8 cellular contexts compared by ENCODE assay signal in genomic region chr17:78735832-78736525, GRCh38. TPM values are rescaled to one million over a fixed set of nuclear protein-coding genes. Genes with fewer than 3 reads are reported as not detected.
DNase-seq lines count a peak whose midpoint lies in the region; ATAC-seq and TF ChIP-seq lines count a peak whose summit lies in the region.

No MANE protein-coding gene starts in this region.

- TF ChIP-seq CTCF in Calu3 (IDR thresholded peaks at IDR 0.05; ENCODE audit: unreplicated experiment) (no peak), liver (IDR thresholded peaks at IDR 0.05; ENCODE audit: low read depth, low read length, missing input control) (no peak), type B pancreatic cell (conservative IDR thresholded peaks at IDR 0.05) (no peak), A673 (conservative IDR thresholded peaks at IDR 0.05; ENCODE audit: low read depth, low read length) (no peak)

- H3K36me3 Mint-ChIP-seq in Calu3 (ENCODE audit: insufficient read depth, unreplicated experiment): peaks cover 32% of the 10 kb centered on the region
- peaks cover 64% of the 10 kb centered on the region for H3K36me3 Mint-ChIP-seq in activated T-helper 17 cell treated with anti-CD3 and anti-CD28 coated beads, Interleukin-2, amount 50 U/mL, for 72 hours (ENCODE audit: low read depth)
- H3K36me3 Mint-ChIP-seq in type B pancreatic cell: peaks cover 7% of the 10 kb centered on the region

- H3K27me3 Mint-ChIP-seq in Calu3 (ENCODE audit: unreplicated experiment) (no peaks in the 10 kb centered on the region), type B pancreatic cell (no peaks in the 10 kb centered on the region)
- H3K27me3 Mint-ChIP-seq in activated T-helper 17 cell treated with anti-CD3 and anti-CD28 coated beads, Interleukin-2, amount 50 U/mL, for 72 hours: no peaks in the 10 kb centered on the region

- H3K4me3 ChIP-seq in liver (ENCODE audit: low read depth in 1 of 3, low read length in 3 of 3): peak overlapping the region in 1 of 3 donors; percentile 18
- H3K4me3 ChIP-seq in A673 (ENCODE audit: low read depth, low read length, poor library complexity, severe bottlenecking): no peak overlapping the region

- WGBS in liver: 57% methylated on average over 6 of the region's 6 CpGs

- H3K27ac ChIP-seq in liver (ENCODE audit: low read depth in 1 of 2, low read length in 2 of 2) (peak overlapping the region; percentile 39 to 55), A673 (ENCODE audit: low read depth, low read length, poor library complexity, severe bottlenecking) (no peak overlapping the region)

- H3K36me3 ChIP-seq in liver (ENCODE audit: control insufficient read depth in 4 of 4, insufficient read depth in 3 of 4, low read depth in 1 of 4, low read length in 3 of 4): no peaks in the 10 kb centered on the region
- no peaks in the 10 kb centered on the region for H3K36me3 ChIP-seq in A673 (ENCODE audit: insufficient read depth, low read length, poor library complexity, severe bottlenecking)

- CTCF ChIA-PET in Calu3 (lab: Charles Lee) (interaction anchor here (0.6 to 1.5 kb wide), 5 partner anchors 16 to 253 kb away, joined by 4 to 12 read pairs (median 6); no protein-coding TSS in a partner anchor), A673 (lab: Charles Lee) (interaction anchor here (0.7 kb wide), 1 partner anchor 9 kb away, joined by 3 read pairs; no protein-coding TSS in a partner anchor)

- H3K9me3 Mint-ChIP-seq in Calu3 (ENCODE audit: low read depth, unreplicated experiment) (no peaks in the 10 kb centered on the region), type B pancreatic cell (no peaks in the 10 kb centered on the region)
- H3K9me3 Mint-ChIP-seq in activated T-helper 17 cell treated with anti-CD3 and anti-CD28 coated beads, Interleukin-2, amount 50 U/mL, for 72 hours: no peaks in the 10 kb centered on the region

- BruUV-seq in Calu3 (replicated peaks; lab: Mats Ljungman, UMichigan): TSS peak; percentile 84
- BruUV-seq in A673 (replicated peaks; lab: Mats Ljungman, UMichigan): no TSS peak

- DNase-seq in Calu3 (peak; percentile 48), type B pancreatic cell (ENCODE audit: extremely low spot score, unreplicated experiment) (no peak), A673 (ENCODE audit: low spot score) (no peak), T-helper 9 cell (no peak)

- peak overlapping the region; percentile 20 to 32 for H3K9ac ChIP-seq in liver (ENCODE audit: low read depth in 1 of 2, low read length in 2 of 2)

- H3K4me1 ChIP-seq in liver (ENCODE audit: control insufficient read depth in 4 of 4, insufficient read depth in 4 of 4, low read length in 3 of 4) (peaks cover 6 to 32% (median 24%) of the 10 kb centered on the region in 4 donors), A673 (ENCODE audit: insufficient read depth, low read length, poor library complexity, severe bottlenecking) (peaks cover 27% of the 10 kb centered on the region)

- intact Hi-C loops in Calu3 (cut with micrococcal nuclease; ENCODE audit: unreplicated experiment) (no loop called here), A673 (cut with micrococcal nuclease; ENCODE audit: unreplicated experiment) (no loop called here)

- ATAC-seq in HG03342 (IDR thresholded peaks at IDR 0.05; ENCODE audit: unreplicated experiment) (peak; percentile 2), HG03196 (IDR thresholded peaks at IDR 0.05; ENCODE audit: unreplicated experiment) (no peak)
- ATAC-seq in activated T-helper 17 cell treated with anti-CD3 and anti-CD28 coated beads, Interleukin-2, amount 50 U/mL, for 72 hours (replicated peaks): peak; percentile 68

- H3K9me3 ChIP-seq in liver (ENCODE audit: control insufficient read depth in 4 of 4, low read length in 3 of 4): no peaks in the 10 kb centered on the region
- H3K9me3 ChIP-seq in A673 (ENCODE audit: low read depth, low read length, poor library complexity, severe bottlenecking): no peaks in the 10 kb centered on the region

- peak overlapping the region; percentile 96 for H3K4me3 Mint-ChIP-seq in Calu3 (ENCODE audit: low read depth, unreplicated experiment)
- peak overlapping the region; percentile 91 for H3K4me3 Mint-ChIP-seq in activated T-helper 17 cell treated with anti-CD3 and anti-CD28 coated beads, Interleukin-2, amount 50 U/mL, for 72 hours
- peak overlapping the region; percentile 69 for H3K4me3 Mint-ChIP-seq in type B pancreatic cell

- POLR2A ChIA-PET in A673 (lab: Charles Lee; ENCODE audit: low non-redundant PET): no interaction called here

- no peaks in the 10 kb centered on the region for H3K27me3 ChIP-seq in liver (ENCODE audit: control insufficient read depth in 4 of 4, insufficient read depth in 4 of 4, low read length in 3 of 4)
- H3K27me3 ChIP-seq in A673 (replicated peaks; ENCODE audit: insufficient read depth, low read depth, low read length, poor library complexity): no peaks in the 10 kb centered on the region

- H3K27ac Mint-ChIP-seq in Calu3 (ENCODE audit: unreplicated experiment) (peak overlapping the region; percentile 88), type B pancreatic cell (peak overlapping the region; percentile 38)
- H3K27ac Mint-ChIP-seq in activated T-helper 17 cell treated with anti-CD3 and anti-CD28 coated beads, Interleukin-2, amount 50 U/mL, for 72 hours: peak overlapping the region; percentile 95

- no peak for TF ChIP-seq RAD21 in liver (IDR thresholded peaks at IDR 0.05)

- H3K4me1 Mint-ChIP-seq in Calu3 (ENCODE audit: low read depth, unreplicated experiment) (peaks cover 38% of the 10 kb centered on the region), type B pancreatic cell (ENCODE audit: unreplicated experiment) (peaks cover 66% of the 10 kb centered on the region)
- peaks cover 68% of the 10 kb centered on the region for H3K4me1 Mint-ChIP-seq in activated T-helper 17 cell treated with anti-CD3 and anti-CD28 coated beads, Interleukin-2, amount 50 U/mL, for 72 hours

TF ChIP-seq in liver, 16 proteins besides CTCF, POLR2A, EP300 and RAD21:
- TF ChIP-seq RXRA (IDR thresholded peaks at IDR 0.05) (no peak), NR2F2 (IDR thresholded peaks at IDR 0.05) (no peak), FOXA2 (IDR thresholded peaks at IDR 0.05) (no peak), HNF4G (IDR thresholded peaks at IDR 0.05) (no peak), EGR1 (IDR thresholded peaks at IDR 0.05; ENCODE audit: low read depth in 2 of 2) (no peak), REST (IDR thresholded peaks at IDR 0.05) (no peak), ATF3 (IDR thresholded peaks at IDR 0.05) (no peak), MAX (IDR thresholded peaks at IDR 0.05) (no peak), FOXA1 (IDR thresholded peaks at IDR 0.05) (no peak), ZBTB33 (IDR thresholded peaks at IDR 0.05) (no peak)

RNA-seq across cellular contexts. Expression of gene CYTH1, which starts 46.1 kb away (rescaled TPM):
- total RNA-seq in Calu3 (2022) (30.3 and 40.5 TPM in 2 replicates), liver (10 to 100 TPM; 16.7 to 32.1 TPM), type B pancreatic cell (ENCODE audit: low replicate concordance) (18.8 and 30.3 TPM in 2 replicates), A673 (2021) (17.9 and 24.6 TPM in 2 replicates)
- total RNA-seq in activated T-helper 17 cell treated with anti-CD3 and anti-CD28 coated beads, Interleukin-2, amount 50 U/mL, for 72 hours: 100 to 1,000 TPM; 173 to 195 TPM
- polyA plus RNA-seq in liver: 10 to 100 TPM; 15.4 to 24.5 TPM

Comparison
In these comparisons a context has a peak if more than half of its experiments do, and no peak if none do; other contexts are left out.
1. H3K27ac Mint-ChIP-seq: peak in every context shown above with its lines; median percentile 95 in activated T-helper 17 cell treated with anti-CD3 and anti-CD28 coated beads, Interleukin-2, amount 50 U/mL, for 72 hours; 88 in Calu3; 38 in type B pancreatic cell.